ENCODE assay signal across 8 cellular contexts in genomic region chr19:38003427-38004099, GRCh38.
DNase-seq lines count a peak whose midpoint lies in the region; ATAC-seq, FAIRE-seq and TF ChIP-seq lines count a peak whose summit lies in the region.

No MANE protein-coding gene starts in this region.

- WGBS in GM12878 (ENCODE audit: insufficient coverage, insufficient replicate concordance, low lambda C conversion rate, missing lambda C conversion rate) = under 1% methylated on average over 19 of the region's 19 CpGs

- TF ChIP-seq RAD21 in GM12878 (IDR thresholded peaks at IDR 0.05; ENCODE audit: insufficient read depth, low read depth, low read length) = no peak

- H3K36me3 ChIP-seq in BJ (ENCODE audit: control insufficient read depth, insufficient read depth, low read length) (no peaks in the 10 kb centered on the region), GM12878 (ENCODE audit: control insufficient read depth in 2 of 2, insufficient read depth in 2 of 2, low read length in 1 of 2) (peaks cover 0 to 5% of the 10 kb centered on the region in 2 experiments; a peak in 2 of 4 replicates), iPS-15b (ENCODE audit: control insufficient read depth, insufficient read depth, low read length) (no peaks in the 10 kb centered on the region), skeletal muscle tissue (ENCODE audit: control insufficient read depth in 3 of 3, insufficient read depth in 3 of 3, low read length in 3 of 3) (no peaks in the 10 kb centered on the region)

- TF ChIP-seq POLR2A in H54 (IDR thresholded peaks at IDR 0.05; ENCODE audit: low read depth, low read length) (peak; percentile 64), GM12878 (IDR thresholded peaks at IDR 0.05; ENCODE audit: low read depth, low read length) (peak; percentile 50)

- H3K4me1 ChIP-seq in GM12878 (ENCODE audit: control insufficient read depth, insufficient read depth, low read length) = peaks cover 50% of the 10 kb centered on the region
- peaks cover 17% of the 10 kb centered on the region for H3K4me1 ChIP-seq in iPS-15b (ENCODE audit: control insufficient read depth, insufficient read depth, low read length)
- H3K4me1 ChIP-seq in skeletal muscle tissue (ENCODE audit: control insufficient read depth in 3 of 3, insufficient read depth in 3 of 3, low read length in 3 of 3) = peaks cover 31 to 38% (median 32%) of the 10 kb centered on the region in 3 donors

- SMC1A ChIA-PET in GM12878 (lab: Charles Lee; ENCODE audit: uncharacterized antibody, unreplicated experiment) = interaction anchor here (0.7 to 9.1 kb wide), 24 partner anchors 10 to 104 kb away, joined by 3 to 102 read pairs (median 10); partner anchors contain the start of genes SIPA1L3 and WDR87

- H3K79me2 ChIP-seq in GM12878 (ENCODE audit: control insufficient read depth, insufficient read depth, low read length) = peaks cover 66% of the 10 kb centered on the region

- CTCF ChIA-PET in BJ (lab: Yijun Ruan, JAX) = interaction anchor here (0.8 to 3.5 kb wide), 7 partner anchors 11 to 100 kb away, joined by 3 to 13 read pairs (median 4); no protein-coding TSS in a partner anchor
- CTCF ChIA-PET in GM12878 (lab: Yijun Ruan, JAX) = interaction anchor here (0.6 to 3.2 kb wide), 15 partner anchors 10 to 553 kb away, joined by 3 to 16 read pairs (median 5); no protein-coding TSS in a partner anchor

- POLR2A ChIA-PET in BJ (lab: Charles Lee) (interaction anchor here (0.5 to 1.8 kb wide), 5 partner anchors 12 to 400 kb away, joined by 3 to 7 read pairs (median 4); partner anchors contain the start of gene FAM98C), GM12878 (lab: Charles Lee) (interaction anchor here (0.6 to 4.1 kb wide), 18 partner anchors 11 to 647 kb away, joined by 3 to 36 read pairs (median 7); partner anchors contain the start of genes SIPA1L3 and WDR87)

- in situ Hi-C loops in GM12878 (cut with MboI) = no loop called here

- H3K4me3 ChIP-seq in BJ (ENCODE audit: low read depth, low read length) (peak overlapping the region; percentile 37), GM12878 (peak overlapping the region; percentile 63), iPS-15b (ENCODE audit: low read depth, low read length) (peak overlapping the region; percentile 31), skeletal muscle tissue (ENCODE audit: low read length in 3 of 3) (peak overlapping the region; percentile 54 to 72 (median 69))

- peak overlapping the region; percentile 73 for H3K9ac ChIP-seq in GM12878 (ENCODE audit: control insufficient read depth, insufficient read depth, low read length)
- peak overlapping the region; percentile 85 for H3K9ac ChIP-seq in iPS-15b (ENCODE audit: low read depth, low read length)
- H3K9ac ChIP-seq in skeletal muscle tissue (ENCODE audit: low read depth in 1 of 3, low read length in 3 of 3) = peak overlapping the region; percentile 66 to 75 (median 71)

- BruUV-seq in GM12878 (replicated peaks; lab: Mats Ljungman, UMichigan) = no TSS peak

- peak overlapping the region; percentile 89 for H3K27ac ChIP-seq in GM12878 (ENCODE audit: control insufficient read depth, insufficient read depth)
- peak overlapping the region; percentile 86 for H3K27ac ChIP-seq in skeletal muscle tissue (ENCODE audit: low read depth, low read length)

- ATAC-seq in GM12878 (peak; percentile 53), GM18873 (IDR thresholded peaks at IDR 0.05; ENCODE audit: low FRiP score, unreplicated experiment) (no peak), HG03175 (IDR thresholded peaks at IDR 0.05; ENCODE audit: unreplicated experiment) (no peak)

- no peak for TF ChIP-seq EP300 in GM12878 (IDR thresholded peaks at IDR 0.05; ENCODE audit: borderline replicate concordance in 1 of 2, control insufficient read depth in 1 of 2, low read depth in 2 of 2, low read length in 2 of 2)

- RAD21 ChIA-PET in GM12878 (lab: Charles Lee; ENCODE audit: unreplicated experiment) = interaction anchor here (0.8 to 7.4 kb wide), 18 partner anchors 11 to 332 kb away, joined by 3 to 122 read pairs (median 12); partner anchors contain the start of genes CATSPERG, SIPA1L3 and WDR87

- FAIRE-seq in H54 (lab: Jason Lieb, UNC) = peak; percentile 64
- peak; percentile 47 for FAIRE-seq in GM12878 (lab: Jason Lieb, UNC)

- DNase-seq in BJ (ENCODE audit: low read depth) (no peak), H54 (ENCODE audit: insufficient read length, low spot score) (peak; percentile 59), NCI-H82 (lab: John Stamatoyannopoulos, UW) (peak; percentile 75), GM12878 (ENCODE audit: low read depth, low spot score) (peak; percentile 51)

- H2AFZ ChIP-seq in GM12878 (ENCODE audit: control insufficient read depth, low read depth, low read length) = peak overlapping the region; percentile 15; the same call in 1 of the 2 replicates

- H3K27me3 ChIP-seq in BJ (ENCODE audit: control insufficient read depth, insufficient read depth, low read length) = no peaks in the 10 kb centered on the region
- no peaks in the 10 kb centered on the region for H3K27me3 ChIP-seq in GM12878 (replicated peaks in 1 of 2; ENCODE audit: control insufficient read depth in 2 of 2, insufficient read depth in 2 of 2, low read length in 1 of 2)
- H3K27me3 ChIP-seq in iPS-15b (ENCODE audit: control insufficient read depth, insufficient read depth, low read length) = no peaks in the 10 kb centered on the region
- H3K27me3 ChIP-seq in skeletal muscle tissue (ENCODE audit: control insufficient read depth in 3 of 3, insufficient read depth in 3 of 3, low read length in 3 of 3) = no peaks in the 10 kb centered on the region

- H3K9me3 ChIP-seq in GM12878 (replicated peaks; ENCODE audit: control insufficient read depth, insufficient read depth, low read length) (no peaks in the 10 kb centered on the region), iPS-15b (ENCODE audit: control insufficient read depth, insufficient read depth, low read length) (no peaks in the 10 kb centered on the region), skeletal muscle tissue (ENCODE audit: control insufficient read depth in 3 of 3, low read length in 3 of 3) (no peaks in the 10 kb centered on the region)

- no peaks in the 10 kb centered on the region for H4K20me1 ChIP-seq in GM12878 (ENCODE audit: control insufficient read depth, insufficient read depth)

- peak overlapping the region; percentile 77 for H3K4me2 ChIP-seq in GM12878 (ENCODE audit: control insufficient read depth, insufficient read depth)

- intact Hi-C loops in GM12878 (cut with micrococcal nuclease; ENCODE audit: unreplicated experiment) = loop anchor here (1.0 kb wide), 1 partner anchor 24 kb away; no protein-coding TSS in a partner anchor

- TF ChIP-seq CTCF in BJ (IDR thresholded peaks at IDR 0.05; ENCODE audit: insufficient read depth, low read depth, low read length) (no peak), GM12878 (IDR thresholded peaks at IDR 0.05 in 2 of 3, conservative IDR thresholded peaks at IDR 0.05 in 1 of 3; ENCODE audit: control insufficient read depth in 2 of 3, extremely low read depth in 1 of 3, insufficient read depth in 1 of 3, low read depth in 3 of 3, low read length in 3 of 3) (no peak)

TF ChIP-seq in GM12878, 131 proteins besides CTCF, POLR2A, EP300 and RAD21 (continues in another document):
- no peak for TF ChIP-seq E2F4 (IDR thresholded peaks at IDR 0.05; ENCODE audit: low read depth, low read length)
- TF ChIP-seq ZNF622 (IDR thresholded peaks at IDR 0.05) = no peak
- TF ChIP-seq RB1 (IDR thresholded peaks at IDR 0.05; ENCODE audit: borderline replicate concordance) = no peak
- no peak for TF ChIP-seq NR2C2 (IDR thresholded peaks at IDR 0.05; ENCODE audit: borderline replicate concordance, control insufficient read depth, insufficient read length, low read depth)
- no peak for TF ChIP-seq NR2F1 (conservative IDR thresholded peaks at IDR 0.05)
- TF ChIP-seq BACH1 (IDR thresholded peaks at IDR 0.05; ENCODE audit: borderline replicate concordance) = no peak
- 0 out of 4 replicates have a peak, but pooled peaks of 1 of the 2 experiments have one; percentile 38 for TF ChIP-seq CEBPB (IDR thresholded peaks at IDR 0.05; ENCODE audit: borderline replicate concordance in 1 of 2, low read depth in 2 of 2, low read length in 2 of 2)
- TF ChIP-seq PAX8 (IDR thresholded peaks at IDR 0.05) = no peak
- TF ChIP-seq SMAD5 (IDR thresholded peaks at IDR 0.05; ENCODE audit: low read depth) = no peak
- no peak; the same call in 1 of the 2 replicates for TF ChIP-seq ZBTB40 (IDR thresholded peaks at IDR 0.05; ENCODE audit: borderline replicate concordance)
